ENCODE assay signal across 8 cellular contexts in the genomic region with DNA sequence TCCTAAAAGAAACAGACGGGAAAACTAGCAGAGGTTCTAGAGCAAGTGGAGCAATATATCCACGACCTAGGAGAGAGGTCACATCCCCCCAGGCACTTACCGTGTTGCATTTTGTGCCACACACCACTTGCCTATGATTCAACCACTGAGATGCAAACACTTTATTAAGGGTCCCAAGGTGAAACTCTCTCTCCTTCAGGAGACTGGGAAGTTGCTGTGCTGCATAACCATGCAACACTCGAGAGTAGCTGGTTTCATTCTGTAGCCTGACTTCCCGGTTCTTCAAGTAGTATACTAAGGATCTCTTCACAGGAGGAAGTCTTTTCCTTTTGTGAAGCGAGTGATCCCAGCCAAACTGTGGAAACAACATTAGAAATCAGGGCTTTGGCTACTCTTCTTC. TPM values are rescaled to one million over a fixed set of nuclear protein-coding genes. Genes with fewer than 3 reads are reported as not detected.
DNase-seq lines count a peak whose midpoint lies in the region; ATAC-seq, FAIRE-seq and TF ChIP-seq lines count a peak whose summit lies in the region.

No MANE protein-coding gene starts in this region.

- TF ChIP-seq EP300 in HepG2 (IDR thresholded peaks at IDR 0.05; ENCODE audit: low read depth in 2 of 2, low read length in 2 of 2) (no peak), HepG2 (CRISPR knock-in tag; IDR thresholded peaks at IDR 0.05; ENCODE audit: borderline replicate concordance) (no peak), upper lobe of left lung (IDR thresholded peaks at IDR 0.05) (no peak)

- H3K36me3 Mint-ChIP-seq in activated naive CD8-positive, alpha-beta T cell: peaks cover 13% of the 10 kb centered on the region

- in situ Hi-C loops in HepG2 (cut with HindIII; ENCODE audit: extremely low pct_ligation_motif_present, low pct_unique_long_range_greater_than_20kb): loop anchor here (10.0 kb wide), 1 partner anchor 130 kb away; no protein-coding TSS in a partner anchor

- H2AFZ ChIP-seq in HepG2 (ENCODE audit: low read length): no peak overlapping the region

- H3K9ac ChIP-seq in HepG2 (ENCODE audit: insufficient read depth, low read depth, low read length): peak overlapping the region; percentile 86

- H3K36me3 ChIP-seq in heart left ventricle (peaks cover 0 to 49% (median 30%) of the 10 kb centered on the region in 9 donors), HepG2 (replicated peaks in 1 of 2; ENCODE audit: control insufficient read depth in 1 of 2, insufficient read depth in 2 of 2, low read length in 2 of 2) (peaks cover 2 to 18% of the 10 kb centered on the region in 2 experiments; a peak in 4 of 5 replicates), upper lobe of left lung (peaks cover 0 to 18% (median 5%) of the 10 kb centered on the region in 4 donors)

- H3K79me2 ChIP-seq in HepG2 (ENCODE audit: insufficient read depth, low read length): peaks cover 49% of the 10 kb centered on the region

- 0 out of 2 replicates have a peak, but pooled peaks cover 4% of the 10 kb centered on the region for H4K20me1 ChIP-seq in HepG2 (ENCODE audit: insufficient read depth, low read length)

- H3K4me1 Mint-ChIP-seq in activated naive CD8-positive, alpha-beta T cell (ENCODE audit: low read depth): peaks cover 49% of the 10 kb centered on the region

- H3K9me3 ChIP-seq in heart left ventricle: no peaks in the 10 kb centered on the region
- H3K9me3 ChIP-seq in HepG2 (ENCODE audit: low read length): no peaks in the 10 kb centered on the region
- no peaks in the 10 kb centered on the region for H3K9me3 ChIP-seq in upper lobe of left lung

- H3K4me2 ChIP-seq in HepG2 (ENCODE audit: low read depth, low read length): peak overlapping the region; percentile 92

- 45 to 51% (median 48%) methylated on average over 6 of the region's 6 CpGs for WGBS in heart left ventricle, 4 donors
- 49% methylated on average over 6 of the region's 6 CpGs for WGBS in HepG2 (ENCODE audit: low lambda C conversion rate)
- 29 to 38% methylated on average over 6 of the region's 6 CpGs for WGBS in upper lobe of left lung, 2 donors

- ATAC-seq in heart left ventricle (no peak), left ventricle myocardium superior (no peak), HepG2 (no peak), upper lobe of left lung (ENCODE audit: low FRiP score in 2 of 2) (no peak), HG02885 (IDR thresholded peaks at IDR 0.05; ENCODE audit: poor library complexity, unreplicated experiment) (no peak)

- H3K4me1 ChIP-seq in heart left ventricle (peaks cover 6 to 59% (median 42%) of the 10 kb centered on the region in 12 donors), HepG2 (ENCODE audit: insufficient read depth, low read length) (peaks cover 43% of the 10 kb centered on the region), upper lobe of left lung (peaks cover 32 to 57% (median 46%) of the 10 kb centered on the region in 4 donors)

- H3K27ac Mint-ChIP-seq in activated naive CD8-positive, alpha-beta T cell: peak overlapping the region; percentile 97

- peak overlapping the region; percentile 97 for H3K4me3 Mint-ChIP-seq in activated naive CD8-positive, alpha-beta T cell

- TF ChIP-seq RAD21 in HepG2 (CRISPR knock-in tag; IDR thresholded peaks at IDR 0.05): no peak

- BruUV-seq in HepG2 (replicated peaks; lab: Mats Ljungman, UMichigan): no TSS peak

- POLR2A ChIA-PET in HepG2 (lab: Yijun Ruan, JAX): interaction anchor here (0.5 kb wide), 1 partner anchor 17 kb away, joined by 3 read pairs; no protein-coding TSS in a partner anchor

- H3K27me3 Mint-ChIP-seq in activated naive CD8-positive, alpha-beta T cell: no peaks in the 10 kb centered on the region

- no peak for DNase-seq in heart left ventricle
- DNase-seq in left ventricle myocardium superior: no peak
- DNase-seq in HepG2 (ENCODE audit: low spot score): no peak
- peak in 1 of 2 donors; percentile 58 for DNase-seq in upper lobe of left lung
- DNase-seq in urothelium cell line (ENCODE audit: low spot score): no peak
- DNase-seq in SW480 (ENCODE audit: low spot score): no peak

- FAIRE-seq in HepG2 (lab: Jason Lieb, UNC) (no peak), urothelium cell line (lab: Jason Lieb, UNC) (no peak)

- H3K27ac ChIP-seq in heart left ventricle (peak overlapping the region in 4 of 12 donors; percentile 85 to 99 (median 92)), HepG2 (ENCODE audit: extremely low read length, insufficient read depth, low read length) (no peak overlapping the region), upper lobe of left lung (peak overlapping the region; percentile 92 to 96 (median 95))

- CTCF ChIA-PET in HepG2 (lab: Yijun Ruan, JAX; ENCODE audit: low intra/inter-chr PET ratio, low total read pairs): no interaction called here

- TF ChIP-seq CTCF in heart left ventricle (IDR thresholded peaks at IDR 0.05): no peak
- TF ChIP-seq CTCF in HepG2 (CRISPR knock-in tag; IDR thresholded peaks at IDR 0.05): no peak
- no peak for TF ChIP-seq CTCF in upper lobe of left lung (IDR thresholded peaks at IDR 0.05)

- TF ChIP-seq POLR2A in heart left ventricle (IDR thresholded peaks at IDR 0.05): no peak
- TF ChIP-seq POLR2A in HepG2 (IDR thresholded peaks at IDR 0.05; ENCODE audit: insufficient read depth in 1 of 2, low read depth in 2 of 2, low read length in 2 of 2): no peak
- peak in 2 of 4 donors; percentile 18 to 38 for TF ChIP-seq POLR2A in upper lobe of left lung (IDR thresholded peaks at IDR 0.05)

- H3K27me3 ChIP-seq in heart left ventricle (no peaks in the 10 kb centered on the region), HepG2 (ENCODE audit: control insufficient read depth in 1 of 2, insufficient read depth in 2 of 2, low read length in 2 of 2) (no peaks in the 10 kb centered on the region; a peak in 1 of 5 replicates), upper lobe of left lung (no peaks in the 10 kb centered on the region)

- intact Hi-C loops in heart left ventricle (cut with DNase I) (loop anchor here in 9 of 10 donors (5.0 to 10.0 kb wide), 7 partner anchors 50 to 257 kb away; partner anchors contain the start of genes UBAP1 (in 6 of the 9), MYORG (in 1 of the 9) and UBAP2 (in 1 of the 9)), left ventricle myocardium superior (cut with micrococcal nuclease) (no loop called here), HepG2 (cut with micrococcal nuclease; ENCODE audit: unreplicated experiment) (loop anchor here (1.0 to 5.0 kb wide), 4 partner anchors 30 to 128 kb away; partner anchors contain the start of gene UBAP1)

- H3K4me3 ChIP-seq in heart left ventricle (peak overlapping the region in 11 of 12 donors; percentile 61 to 98 (median 86)), HepG2 (replicated peaks in 1 of 3; ENCODE audit: insufficient read depth in 1 of 3, low read depth in 2 of 3, low read length in 3 of 3) (peak overlapping the region; percentile 66 to 88 (median 86); a peak in 5 of 6 replicates), upper lobe of left lung (peak overlapping the region in 3 of 4 donors; percentile 69 to 88 (median 82))

- H3K9me3 Mint-ChIP-seq in activated naive CD8-positive, alpha-beta T cell (ENCODE audit: low read depth): no peaks in the 10 kb centered on the region

RNA-seq across cellular contexts. Expression of gene DCAF12, which starts 1.6 kb away (rescaled TPM):
- 10 to 100 TPM; 14.2 to 29.4 (median 16.7) TPM for total RNA-seq in heart left ventricle
- 10 to 100 TPM in 1 of 2 donors, 1 to 10 TPM in 1; 5.6 to 17.8 TPM for polyA plus RNA-seq in heart left ventricle
- total RNA-seq in left ventricle myocardium superior: 17.3 TPM
- total RNA-seq in HepG2 (2016; rRNA removed; fragmentation: Illumina TruSeq; extraction: Trizol): 26.8 and 36.6 TPM in 2 replicates
- total RNA-seq in HepG2 (2016; cell fraction: cytosol; rRNA removed; fragmentation: Illumina TruSeq; extraction: Trizol; ENCODE audit: low read depth): 5.5 and 5.9 TPM in 2 replicates
- total RNA-seq in HepG2 (2016; cell fraction: insoluble cytoplasmic fraction; rRNA removed; fragmentation: Illumina TruSeq; extraction: Trizol): 26.7 and 35.4 TPM in 2 replicates
- 22.9 and 23.0 TPM in 2 replicates for total RNA-seq in HepG2 (2016; cell fraction: membrane; rRNA removed; fragmentation: Illumina TruSeq; extraction: Trizol)
- total RNA-seq in HepG2 (2016; cell fraction: nucleus; rRNA removed; fragmentation: Illumina TruSeq; extraction: Trizol): 17.6 and 18.2 TPM in 2 replicates
- 37.4 and 38.8 TPM in 2 replicates for polyA plus RNA-seq in HepG2 (2011; rRNA removed)
- polyA plus RNA-seq in HepG2 (2011; cell fraction: cytosol; rRNA removed): 24.7 and 32.7 TPM in 2 replicates
- polyA plus RNA-seq in HepG2 (2011; cell fraction: nucleus; rRNA removed): 15.0 and 20.8 TPM in 2 replicates
- polyA plus RNA-seq in HepG2 (2012): 24.8 and 25.9 TPM in 2 replicates
- polyA plus RNA-seq in HepG2 (2016; cell fraction: cytosol; fragmentation: Illumina TruSeq; extraction: Trizol; ENCODE audit: low read depth): 2.7 and 3.0 TPM in 2 replicates
- polyA plus RNA-seq in HepG2 (2016; cell fraction: insoluble cytoplasmic fraction; fragmentation: Illumina TruSeq; extraction: Trizol; ENCODE audit: low read depth): 47.0 and 48.8 TPM in 2 replicates
- polyA plus RNA-seq in HepG2 (2016; cell fraction: membrane; fragmentation: Illumina TruSeq; extraction: Trizol; ENCODE audit: low read depth): 14.1 and 14.3 TPM in 2 replicates
- 24.1 and 24.6 TPM in 2 replicates for polyA plus RNA-seq in HepG2 (2016; cell fraction: nucleus; fragmentation: Illumina TruSeq; extraction: Trizol; ENCODE audit: insufficient read depth, low read depth)
- 59.5 and 125 TPM in 2 replicates for polyA minus RNA-seq in HepG2 (2011; rRNA and poly(A)+ RNA removed; ENCODE audit: low replicate concordance)
- polyA minus RNA-seq in HepG2 (2011; cell fraction: cytosol; rRNA and poly(A)+ RNA removed): 19.9 and 21.3 TPM in 2 replicates
- 24.5 and 30.1 TPM in 2 replicates for polyA minus RNA-seq in HepG2 (2011; cell fraction: nucleus; rRNA and poly(A)+ RNA removed)
- total RNA-seq in upper lobe of left lung: 10 to 100 TPM; 17.8 to 41.0 (median 34.0) TPM

RNA-seq across cellular contexts. Expression of gene UBAP1, which starts 53.9 kb away (rescaled TPM):
- total RNA-seq in heart left ventricle (10 to 100 TPM; 35.1 to 55.6 (median 43.1) TPM), left ventricle myocardium superior (46.9 TPM), HepG2 (2016; rRNA removed; fragmentation: Illumina TruSeq; extraction: Trizol) (19.5 and 25.0 TPM in 2 replicates), upper lobe of left lung (10 to 100 TPM; 37.7 to 62.2 (median 48.1) TPM)
- polyA plus RNA-seq in heart left ventricle (10 to 100 TPM; 18.7 to 66.1 TPM), HepG2 (2011; rRNA removed) (39.9 and 40.5 TPM in 2 replicates)
- 11.2 and 12.8 TPM in 2 replicates for total RNA-seq in HepG2 (2016; cell fraction: cytosol; rRNA removed; fragmentation: Illumina TruSeq; extraction: Trizol; ENCODE audit: low read depth)
- 20.1 and 22.4 TPM in 2 replicates for total RNA-seq in HepG2 (2016; cell fraction: insoluble cytoplasmic fraction; rRNA removed; fragmentation: Illumina TruSeq; extraction: Trizol)
- total RNA-seq in HepG2 (2016; cell fraction: membrane; rRNA removed; fragmentation: Illumina TruSeq; extraction: Trizol): 30.4 and 31.7 TPM in 2 replicates
- total RNA-seq in HepG2 (2016; cell fraction: nucleus; rRNA removed; fragmentation: Illumina TruSeq; extraction: Trizol): 10.6 and 14.8 TPM in 2 replicates
- 31.0 and 35.5 TPM in 2 replicates for polyA plus RNA-seq in HepG2 (2011; cell fraction: cytosol; rRNA removed)
- polyA plus RNA-seq in HepG2 (2011; cell fraction: nucleus; rRNA removed): 14.8 and 17.8 TPM in 2 replicates
- 25.4 and 29.3 TPM in 2 replicates for polyA plus RNA-seq in HepG2 (2012)
- polyA plus RNA-seq in HepG2 (2016; cell fraction: cytosol; fragmentation: Illumina TruSeq; extraction: Trizol; ENCODE audit: low read depth): 12.6 and 14.8 TPM in 2 replicates
- 38.0 and 43.8 TPM in 2 replicates for polyA plus RNA-seq in HepG2 (2016; cell fraction: insoluble cytoplasmic fraction; fragmentation: Illumina TruSeq; extraction: Trizol; ENCODE audit: low read depth)
- polyA plus RNA-seq in HepG2 (2016; cell fraction: membrane; fragmentation: Illumina TruSeq; extraction: Trizol; ENCODE audit: low read depth): 35.6 and 36.0 TPM in 2 replicates
- polyA plus RNA-seq in HepG2 (2016; cell fraction: nucleus; fragmentation: Illumina TruSeq; extraction: Trizol; ENCODE audit: insufficient read depth, low read depth): 27.9 and 28.4 TPM in 2 replicates
- 46.0 and 93.6 TPM in 2 replicates for polyA minus RNA-seq in HepG2 (2011; rRNA and poly(A)+ RNA removed; ENCODE audit: low replicate concordance)
- polyA minus RNA-seq in HepG2 (2011; cell fraction: cytosol; rRNA and poly(A)+ RNA removed): 21.2 and 24.1 TPM in 2 replicates
- polyA minus RNA-seq in HepG2 (2011; cell fraction: nucleus; rRNA and poly(A)+ RNA removed): 14.9 and 19.9 TPM in 2 replicates
